Comparison of ENCODE assay signal across 8 cellular contexts in genomic region chr7:12685550-12685949, GRCh38. TPM values are rescaled to one million over a fixed set of nuclear protein-coding genes. Genes with fewer than 3 reads are reported as not detected.
DNase-seq lines count a peak whose midpoint lies in the region; ATAC-seq and TF ChIP-seq lines count a peak whose summit lies in the region.

No MANE protein-coding gene starts in this region.

- peak; percentile 79 for DNase-seq in Caki2 (ENCODE audit: low read depth)
- DNase-seq in LNCaP clone FGC (ENCODE audit: low read depth) = peak; percentile 55
- peak; percentile 53 for DNase-seq in activated CD4-positive, alpha-beta memory T cell treated with anti-CD3 and anti-CD28 coated beads for 36 hours
- DNase-seq in erythroblast (lab: John Stamatoyannopoulos, UW) = peak; percentile 51 to 61
- peak; percentile 7 for DNase-seq in occipital lobe (lab: John Stamatoyannopoulos, UW)
- no peak for DNase-seq in left lobe of liver (ENCODE audit: low spot score)
- DNase-seq in SW 1271 (lab: John Stamatoyannopoulos, UW) = no peak

- ATAC-seq in left lobe of liver = no peak
- no peak for ATAC-seq in HG03354 (IDR thresholded peaks at IDR 0.05; ENCODE audit: poor library complexity, severe bottlenecking, unreplicated experiment)

- no peaks in the 10 kb centered on the region for H3K36me3 Mint-ChIP-seq in activated CD4-positive, alpha-beta memory T cell treated with anti-CD3 and anti-CD28 coated beads for 36 hours

- POLR2A ChIA-PET in activated CD4-positive, alpha-beta memory T cell treated with anti-CD3 and anti-CD28 coated beads for 36 hours (lab: Charles Lee) = no interaction called here

- CTCF ChIA-PET in activated CD4-positive, alpha-beta memory T cell treated with anti-CD3 and anti-CD28 coated beads for 36 hours (lab: Charles Lee) = interaction anchor here (0.6 to 3.1 kb wide), 12 partner anchors 10 to 593 kb away, joined by 3 to 17 read pairs (median 6); no protein-coding TSS in a partner anchor

- peaks cover 24% of the 10 kb centered on the region for H3K4me1 Mint-ChIP-seq in activated CD4-positive, alpha-beta memory T cell treated with anti-CD3 and anti-CD28 coated beads for 36 hours (ENCODE audit: low read depth)

- no peaks in the 10 kb centered on the region for H3K9me3 Mint-ChIP-seq in activated CD4-positive, alpha-beta memory T cell treated with anti-CD3 and anti-CD28 coated beads for 36 hours

- H3K4me3 ChIP-seq in LNCaP clone FGC (ENCODE audit: low read depth, low read length) = no peak overlapping the region

- H3K4me3 Mint-ChIP-seq in activated CD4-positive, alpha-beta memory T cell treated with anti-CD3 and anti-CD28 coated beads for 36 hours = peak overlapping the region; percentile 59

- H3K27ac Mint-ChIP-seq in activated CD4-positive, alpha-beta memory T cell treated with anti-CD3 and anti-CD28 coated beads for 36 hours = peak overlapping the region; percentile 59

- in situ Hi-C loops in Caki2 (cut with HindIII; ENCODE audit: low pct_unique_long_range_greater_than_20kb, low sequenced_read_pairs) = no loop called here

- no peaks in the 10 kb centered on the region for H3K27me3 Mint-ChIP-seq in activated CD4-positive, alpha-beta memory T cell treated with anti-CD3 and anti-CD28 coated beads for 36 hours

- peak; percentile 77 for TF ChIP-seq CTCF in LNCaP clone FGC (IDR thresholded peaks at IDR 0.05; ENCODE audit: control insufficient read depth, extremely low read depth, insufficient read depth)

- intact Hi-C loops in activated CD4-positive, alpha-beta memory T cell treated with anti-CD3 and anti-CD28 coated beads for 36 hours (cut with micrococcal nuclease) = loop anchor here (2.0 kb wide), 1 partner anchor 431 kb away; no protein-coding TSS in a partner anchor

- no peak for TF ChIP-seq POLR2A in erythroblast (IDR thresholded peaks at IDR 0.05; ENCODE audit: low read length)

RNA-seq across cellular contexts. Expression of gene ARL4A, which starts 1.9 kb away (rescaled TPM):
- total RNA-seq in Caki2 (2014; rRNA removed; shearing (Covaris generic); ENCODE audit: low replicate concordance) = 31.2 and 45.1 TPM in 2 replicates
- total RNA-seq in activated CD4-positive, alpha-beta memory T cell treated with anti-CD3 and anti-CD28 coated beads for 36 hours = 10 to 100 TPM; 11.3 to 12.7 TPM
- total RNA-seq in occipital lobe (82.2 TPM), left lobe of liver (5.8 TPM)

Comparison
In these comparisons a context has a peak if more than half of its experiments do, and no peak if none do; other contexts are left out.
1. DNase-seq: peak in Caki2 (single experiment), LNCaP clone FGC (single experiment), activated CD4-positive, alpha-beta memory T cell treated with anti-CD3 and anti-CD28 coated beads for 36 hours (single experiment), erythroblast (2 of 2) and occipital lobe (single experiment); none in left lobe of liver (single experiment) and SW 1271 (0 of 2).